ENCODE assay signal across 9 cellular contexts in the genomic region with DNA sequence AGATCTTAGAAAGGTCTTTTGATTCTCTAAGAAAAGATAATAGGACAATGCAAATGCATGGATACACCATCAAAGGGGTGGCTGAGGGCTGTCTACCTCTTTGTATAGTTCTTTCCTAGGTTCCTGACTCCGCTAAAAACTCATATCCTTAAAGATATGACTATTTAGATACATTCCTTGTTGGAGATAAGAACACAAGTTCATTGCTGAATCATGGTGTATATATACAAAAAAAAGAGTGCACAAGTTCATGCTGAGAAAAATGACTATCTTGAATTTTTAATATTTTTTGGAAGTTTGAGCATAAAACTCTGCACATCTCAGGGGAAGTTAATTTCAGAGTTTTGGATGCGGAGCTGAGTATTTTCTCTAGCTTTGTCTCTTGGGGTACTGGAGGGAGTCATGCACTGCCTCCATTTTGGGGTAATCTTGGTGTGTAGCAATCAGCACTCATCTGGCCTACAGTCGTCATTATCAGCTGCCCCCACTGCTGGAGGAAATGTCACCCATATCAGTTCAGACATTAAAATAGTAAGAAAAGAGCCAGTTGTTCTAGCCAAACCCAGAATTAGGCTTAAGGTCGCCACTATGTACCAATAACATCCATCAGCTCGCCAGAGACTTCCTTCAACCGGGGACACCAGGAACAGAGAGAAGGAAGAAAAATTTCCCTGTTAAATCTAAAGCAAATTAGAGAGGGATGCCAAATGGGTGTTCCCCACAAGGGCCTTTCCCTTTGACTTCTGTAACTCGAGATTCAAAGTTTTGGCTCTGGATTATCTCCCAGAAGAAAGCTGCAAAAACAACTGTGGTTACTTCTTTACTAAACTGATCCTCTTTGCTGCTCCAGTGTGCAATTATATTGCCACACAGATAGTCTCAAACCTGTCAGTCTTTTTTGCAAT. TPM values are rescaled to one million over a fixed set of nuclear protein-coding genes. Genes with fewer than 3 reads are reported as not detected.
DNase-seq lines count a peak whose midpoint lies in the region; ATAC-seq, FAIRE-seq and TF ChIP-seq lines count a peak whose summit lies in the region.
"Had no signal": no experiment of that assay in that cellular context is flagged by ENCODE, and none has a peak within 500 bp of the region (broad histone marks: within the 10 kb centered on the region; RNA-seq: fewer than 3 reads in every experiment).

No MANE protein-coding gene starts in this region.

- POLR2A ChIA-PET in GM12878 (lab: Charles Lee) = interaction anchor here (0.8 to 2.0 kb wide), 8 partner anchors 12 to 52 kb away, joined by 3 to 9 read pairs (median 4); a partner anchor contains a TSS

- in situ Hi-C loops in GM12878 (cut with MboI) (no loop called here), G401 (cut with HindIII; ENCODE audit: low sequenced_read_pairs) (no loop called here)

- H3K4me2 ChIP-seq in GM12878 (ENCODE audit: control insufficient read depth, insufficient read depth) = peak overlapping the region; percentile 70

- peak overlapping the region; percentile 91 for H3K9ac ChIP-seq in GM12878 (ENCODE audit: control insufficient read depth, insufficient read depth, low read length)

- peaks cover 0 to 18% of the 10 kb centered on the region in 2 experiments; a peak in 3 of 4 replicates for H3K36me3 ChIP-seq in GM12878 (ENCODE audit: control insufficient read depth in 2 of 2, insufficient read depth in 2 of 2, low read length in 1 of 2)
- H3K36me3 ChIP-seq: cardiac muscle cell had no signal

- H3K4me3 ChIP-seq in GM12878 = peak overlapping the region; percentile 88
- H3K4me3 ChIP-seq: cardiac muscle cell had no signal

- no peaks in the 10 kb centered on the region for H3K27me3 ChIP-seq in GM12878 (replicated peaks in 1 of 2; ENCODE audit: control insufficient read depth in 2 of 2, insufficient read depth in 2 of 2, low read length in 1 of 2)
- H3K27me3 ChIP-seq: cardiac muscle cell had no signal

- no peaks in the 10 kb centered on the region for H3K9me3 Mint-ChIP-seq in natural killer cell

- no peaks in the 10 kb centered on the region for H3K36me3 Mint-ChIP-seq in natural killer cell

- H3K27me3 Mint-ChIP-seq in natural killer cell (ENCODE audit: low read depth in 2 of 2) = no peaks in the 10 kb centered on the region

- peak overlapping the region; percentile 96 for H3K27ac ChIP-seq in GM12878 (ENCODE audit: control insufficient read depth, insufficient read depth)
- H3K27ac ChIP-seq: cardiac muscle cell had no signal

- no peak overlapping the region for H2AFZ ChIP-seq in GM12878 (ENCODE audit: control insufficient read depth, low read depth, low read length)

- SMC1A ChIA-PET in GM12878 (lab: Charles Lee; ENCODE audit: uncharacterized antibody, unreplicated experiment) = interaction anchor here (1.1 to 15.7 kb wide), 8 partner anchors 11 to 52 kb away, joined by 3 to 511 read pairs (median 5); a partner anchor contains a TSS

- H3K4me3 Mint-ChIP-seq in natural killer cell = peak overlapping the region; percentile 64

- TF ChIP-seq CTCF in GM12878 (IDR thresholded peaks at IDR 0.05 in 2 of 3, conservative IDR thresholded peaks at IDR 0.05 in 1 of 3; ENCODE audit: control insufficient read depth in 2 of 3, extremely low read depth in 1 of 3, insufficient read depth in 1 of 3, low read depth in 3 of 3, low read length in 3 of 3) (no peak), natural killer cell (IDR thresholded peaks at IDR 0.05) (no peak)

- RAD21 ChIA-PET in GM12878 (lab: Charles Lee; ENCODE audit: unreplicated experiment) = interaction anchor here (0.9 to 9.8 kb wide), 8 partner anchors 11 to 47 kb away, joined by 3 to 329 read pairs (median 6); a partner anchor contains a TSS

- no TSS peak for BruUV-seq in GM12878 (replicated peaks; lab: Mats Ljungman, UMichigan)

- peaks cover 93% of the 10 kb centered on the region for H3K79me2 ChIP-seq in GM12878 (ENCODE audit: control insufficient read depth, insufficient read depth, low read length)

- 11% methylated on average over 7 of the region's 7 CpGs for whole genome bisulfite sequencing in GM12878 (ENCODE audit: insufficient coverage, insufficient replicate concordance, low lambda C conversion rate, missing lambda C conversion rate)

- intact Hi-C loops in GM12878 (cut with micrococcal nuclease; ENCODE audit: unreplicated experiment) = no loop called here
- intact Hi-C loops in natural killer cell (cut with micrococcal nuclease) = no loop called here

- H3K4me1 Mint-ChIP-seq in natural killer cell = peaks cover 61 to 63% of the 10 kb centered on the region in 2 donors

- ATAC-seq in GM12878 (peak; percentile 6), natural killer cell (peak in 1 of 3 donors; percentile 8), HG02885 (IDR thresholded peaks at IDR 0.05; ENCODE audit: poor library complexity, unreplicated experiment) (no peak)

- no peak for TF ChIP-seq RAD21 in GM12878 (IDR thresholded peaks at IDR 0.05; ENCODE audit: insufficient read depth, low read depth, low read length)

- peak; percentile 42; the same call in 1 of the 2 replicates for TF ChIP-seq POLR2A in GM12878 (IDR thresholded peaks at IDR 0.05; ENCODE audit: low read depth, low read length)

- no peak for TF ChIP-seq EP300 in GM12878 (IDR thresholded peaks at IDR 0.05; ENCODE audit: borderline replicate concordance in 1 of 2, control insufficient read depth in 1 of 2, low read depth in 2 of 2, low read length in 2 of 2)

- H3K27ac Mint-ChIP-seq in natural killer cell = peak overlapping the region; percentile 89 to 92

- CTCF ChIA-PET in GM12878 (lab: Yijun Ruan, JAX) = interaction anchor here (1.2 to 9.8 kb wide), 4 partner anchors 12 to 51 kb away, joined by 3 to 230 read pairs (median 4); no protein-coding TSS in a partner anchor

- H4K20me1 ChIP-seq in GM12878 (ENCODE audit: control insufficient read depth, insufficient read depth) = peaks cover 8% of the 10 kb centered on the region

- H3K9me3 ChIP-seq in GM12878 (replicated peaks; ENCODE audit: control insufficient read depth, insufficient read depth, low read length) = no peaks in the 10 kb centered on the region

- FAIRE-seq in GM12878 (lab: Jason Lieb, UNC) = no peak

- peak; percentile 18 for DNase-seq in GM03348 (ENCODE audit: low spot score)
- peak; percentile 35 for DNase-seq in NAMALWA (ENCODE audit: low spot score)
- DNase-seq in GM12878 (ENCODE audit: low read depth, low spot score) = no peak
- no peak for DNase-seq in natural killer cell
- no peak for DNase-seq in G401 (ENCODE audit: low spot score)
- no peak for DNase-seq in nucleus accumbens (lab: John Stamatoyannopoulos, UW)
- no peak for DNase-seq in C1 segment of cervical spinal cord (lab: John Stamatoyannopoulos, UW)

- peaks cover 23% of the 10 kb centered on the region for H3K4me1 ChIP-seq in GM12878 (ENCODE audit: control insufficient read depth, insufficient read depth, low read length)

TF ChIP-seq in GM12878, 131 proteins besides CTCF, POLR2A, EP300 and RAD21 (continues in another document):
- TF ChIP-seq ZNF274 (IDR thresholded peaks at IDR 0.05; ENCODE audit: insufficient read depth, insufficient read length) (no peak), CEBPB (IDR thresholded peaks at IDR 0.05; ENCODE audit: borderline replicate concordance in 1 of 2, low read depth in 2 of 2, low read length in 2 of 2) (no peak)

RNA-seq across cellular contexts. Expression of a gene that starts 49.0 kb away (rescaled TPM):
- total RNA-seq in GM12878 (2013; cell fraction: nucleolus; rRNA removed) = 68.9 and 70.9 TPM in 2 replicates
- total RNA-seq in GM12878 (2014; rRNA removed) (234 and 273 TPM in 2 replicates), GM12878 (2014; rRNA removed; fragmentation: Illumina TruSeq; extraction: Trizol) (301 TPM in 2 replicates), GM12878 (2021) (154 and 168 TPM in 2 replicates), natural killer cell (10 to 100 TPM; 11.7 to 14.8 (median 12.1) TPM)
- 244 TPM for polyA plus RNA-seq in GM12878 (2011; ENCODE audit: low read depth)
- polyA plus RNA-seq in GM12878 (2011; rRNA removed) (322 and 441 TPM in 2 replicates), GM12878 (2014; fragmentation: Illumina TruSeq; extraction: Trizol) (609 and 993 TPM in 2 replicates), GM12878 (2014; fragmentation: Nextera tagmentation; extraction: Ambion mirVana) (1,000 to 10,000 TPM in 1 of 2 experiments, 100 to 1,000 TPM in 1; 946 to 1,033 TPM), GM12878 (2014; rRNA removed) (230 and 381 TPM in 2 replicates), GM12878 (2016; fragmentation: Nextera tagmentation; extraction: Ambion mirVana) (100 to 1,000 TPM; 372 to 407 TPM)
- polyA plus RNA-seq in GM12878 (2011; cell fraction: cytosol; rRNA removed) = 515 and 857 TPM in 2 replicates
- polyA plus RNA-seq in GM12878 (2011; cell fraction: nucleus; rRNA removed) = 224 and 286 TPM in 2 replicates
- polyA plus RNA-seq in GM12878 (2012) = 111 and 166 TPM in 2 replicates
- 99.0 and 141 TPM in 2 replicates for polyA minus RNA-seq in GM12878 (2011; rRNA and poly(A)+ RNA removed)
- polyA minus RNA-seq in GM12878 (2011; cell fraction: cytosol; rRNA and poly(A)+ RNA removed) = 31.5 and 38.2 TPM in 2 replicates
- polyA minus RNA-seq in GM12878 (2011; cell fraction: nucleus; rRNA and poly(A)+ RNA removed) = 38.2 and 46.3 TPM in 2 replicates
- total RNA-seq in G401 (2014; rRNA removed; shearing (Covaris generic)) = 403 and 415 TPM in 2 replicates

RNA-seq across cellular contexts. Expression of a gene that starts 51.8 kb away (rescaled TPM):
- total RNA-seq in GM12878 (2013; cell fraction: nucleolus; rRNA removed) = 36.9 and 53.4 TPM in 2 replicates
- 32.9 and 36.2 TPM in 2 replicates for total RNA-seq in GM12878 (2014; rRNA removed)
- total RNA-seq in GM12878 (2014; rRNA removed; fragmentation: Illumina TruSeq; extraction: Trizol) = 51.9 and 56.0 TPM in 2 replicates
- 35.2 and 38.6 TPM in 2 replicates for total RNA-seq in GM12878 (2021)
- 47.3 TPM for polyA plus RNA-seq in GM12878 (2011; ENCODE audit: low read depth)
- 52.8 and 77.4 TPM in 2 replicates for polyA plus RNA-seq in GM12878 (2011; rRNA removed)
- 12.9 and 15.4 TPM in 2 replicates for polyA plus RNA-seq in GM12878 (2011; cell fraction: cytosol; rRNA removed)
- polyA plus RNA-seq in GM12878 (2011; cell fraction: nucleus; rRNA removed) = 30.5 and 31.1 TPM in 2 replicates
- polyA plus RNA-seq in GM12878 (2012) = 63.6 and 64.4 TPM in 2 replicates
- polyA plus RNA-seq in GM12878 (2014; fragmentation: Illumina TruSeq; extraction: Trizol) = 55.2 and 57.7 TPM in 2 replicates
- 10 to 100 TPM; 40.9 to 41.2 TPM for polyA plus RNA-seq in GM12878 (2014; fragmentation: Nextera tagmentation; extraction: Ambion mirVana)
- polyA plus RNA-seq in GM12878 (2014; rRNA removed) = 32.7 and 35.9 TPM in 2 replicates
- 10 to 100 TPM; 53.4 to 54.0 TPM for polyA plus RNA-seq in GM12878 (2016; fragmentation: Nextera tagmentation; extraction: Ambion mirVana)
- polyA minus RNA-seq in GM12878 (2011; rRNA and poly(A)+ RNA removed) = 23.0 and 30.4 TPM in 2 replicates
- polyA minus RNA-seq in GM12878 (2011; cell fraction: cytosol; rRNA and poly(A)+ RNA removed) = 8.7 and 16.0 TPM in 2 replicates
- 13.4 and 20.5 TPM in 2 replicates for polyA minus RNA-seq in GM12878 (2011; cell fraction: nucleus; rRNA and poly(A)+ RNA removed)
- 100 to 1,000 TPM; 114 to 143 (median 118) TPM for total RNA-seq in natural killer cell
- 42.8 and 59.6 TPM in 2 replicates for total RNA-seq in G401 (2014; rRNA removed; shearing (Covaris generic))

Comparison
In these comparisons a context has a peak if more than half of its experiments do, and no peak if none do; other contexts are left out.
1. DNase-seq: peak in GM03348 (single experiment) and NAMALWA (single experiment); none in GM12878 (single experiment), natural killer cell (single experiment), G401 (single experiment), nucleus accumbens (0 of 56) and C1 segment of cervical spinal cord (0 of 14).
2. RNA of a gene that starts 49.0 kb away (total RNA-seq): 403 to 415 TPM in G401 and 68.9 to 301 TPM in GM12878; 11.7 to 14.8 TPM in natural killer cell; every median in the first group is over 4 times any median in the second.